In the genomic region with DNA sequence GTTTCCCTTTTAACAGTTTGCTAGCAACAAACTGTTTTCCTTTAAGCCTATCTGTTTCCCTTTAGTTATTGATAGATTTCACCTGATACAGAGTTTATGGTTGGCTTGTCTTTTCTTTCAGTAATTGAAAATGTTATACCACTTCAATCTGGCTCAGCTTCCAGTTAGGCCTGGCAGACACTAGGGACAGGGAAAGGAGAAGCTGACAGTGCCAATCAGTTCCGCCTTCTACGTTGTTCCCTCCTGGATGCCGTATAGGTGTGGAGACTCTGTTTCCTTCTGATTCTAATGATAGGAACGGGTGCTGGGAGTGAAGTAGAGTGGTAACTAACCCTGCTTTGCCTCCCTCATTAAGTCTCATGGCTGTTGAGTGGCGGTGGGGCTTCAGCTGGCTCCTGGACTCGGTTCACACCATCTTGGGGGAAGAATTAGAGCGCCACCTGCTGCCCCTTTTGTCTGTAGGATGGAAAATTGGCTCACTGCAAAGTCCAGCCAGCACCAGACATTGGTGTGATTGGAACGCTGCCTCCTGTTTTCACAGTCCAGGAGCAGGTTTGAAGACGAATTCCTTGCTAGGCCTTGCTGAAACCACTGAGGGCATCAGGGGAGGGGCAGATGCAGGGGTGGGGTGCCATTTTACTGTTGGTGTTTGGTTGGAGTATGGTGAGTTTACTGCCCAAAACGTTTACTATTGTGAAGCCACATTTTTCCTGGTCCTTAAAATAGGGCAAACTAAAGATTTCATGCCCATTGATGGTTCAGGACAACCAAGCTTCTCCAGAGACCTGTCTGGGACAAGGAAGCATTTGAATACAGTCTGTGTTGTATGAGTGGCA, we compare ENCODE assay signal across 9 cellular contexts.
DNase-seq lines count a peak whose midpoint lies in the region; ATAC-seq and TF ChIP-seq lines count a peak whose summit lies in the region.
"Had no signal": no experiment of that assay in that cellular context is flagged by ENCODE, and none has a peak within 500 bp of the region (broad histone marks: within the 10 kb centered on the region; RNA-seq: fewer than 3 reads in every experiment).

No MANE protein-coding gene starts in this region.

- ATAC-seq in sciatic nerve, result no peak
- ATAC-seq in GM19324 (IDR thresholded peaks at IDR 0.05; ENCODE audit: low FRiP score, unreplicated experiment), result no peak
- ATAC-seq: left colon had no signal

- peak; percentile 30 for TF ChIP-seq CTCF in fibroblast of villous mesenchyme (IDR thresholded peaks at IDR 0.05; ENCODE audit: insufficient read depth, low read depth, low read length)

- H3K27ac ChIP-seq in SJCRH30, result no peak overlapping the region

- intact Hi-C loops in sciatic nerve (cut with DNase I), result no loop called here

- no peaks in the 10 kb centered on the region for H3K36me3 ChIP-seq in SJCRH30

- in situ Hi-C loops in G401 (cut with HindIII; ENCODE audit: low sequenced_read_pairs), result no loop called here

- DNase-seq in G401 (ENCODE audit: low spot score), result peak; percentile 67
- DNase-seq in HCEC 1CT, result peak; percentile 53
- peak; percentile 38 for DNase-seq in MV-4-11 (lab: John Stamatoyannopoulos, UW)
- peak; percentile 55 to 76 for DNase-seq in SJCRH30
- peak; percentile 18 for DNase-seq in fibroblast of villous mesenchyme (ENCODE audit: low read depth)
- DNase-seq in sciatic nerve (ENCODE audit: low spot score), result peak; percentile 59
- no peak for DNase-seq in cortex of kidney (lab: John Stamatoyannopoulos, UW)

- H3K9me3 ChIP-seq in SJCRH30 (replicated peaks), result no peaks in the 10 kb centered on the region

- H3K4me1 ChIP-seq in SJCRH30, result no peaks in the 10 kb centered on the region

- H3K4me3 ChIP-seq in SJCRH30, result no peak overlapping the region
- H3K4me3 ChIP-seq in fibroblast of villous mesenchyme (ENCODE audit: low read depth, low read length), result no peak overlapping the region

- H3K27me3 ChIP-seq in SJCRH30, result no peaks in the 10 kb centered on the region
